In genomic region chr16:13999071-13999894, GRCh38 we compare ENCODE assay signal across 21 cellular contexts.
A peak's percentile ranks its signal among the peaks of the same experiment; 100 is the strongest.
DNase-seq lines count a peak whose midpoint lies in the region; ATAC-seq, FAIRE-seq and TF ChIP-seq lines count a peak whose summit lies in the region.
"Had no signal": no experiment of that assay in that cellular context is flagged by ENCODE, and none has a peak within 500 bp of the region (broad histone marks: within the 10 kb centered on the region; RNA-seq: fewer than 3 reads in every experiment).

No MANE protein-coding gene starts in this region.

- H3K4me3 ChIP-seq in SU-DHL-6 (ENCODE audit: insufficient read depth, low read length, poor library complexity, severe bottlenecking) (no peak overlapping the region), endothelial cell of umbilical vein (replicated peaks in 1 of 3; ENCODE audit: insufficient read depth in 1 of 3, low read depth in 1 of 3, low read length in 3 of 3) (no peak overlapping the region), skeletal muscle tissue (ENCODE audit: low read length in 3 of 3) (no peak overlapping the region)
- H3K4me3 ChIP-seq: mucosa of descending colon, suprapubic skin, vagina had no signal

- no peak for TF ChIP-seq CTCF in SU-DHL-6 (IDR thresholded peaks at IDR 0.05; ENCODE audit: insufficient read depth, low read length, poor library complexity, severe bottlenecking)
- no peak for TF ChIP-seq CTCF in endothelial cell of umbilical vein (IDR thresholded peaks at IDR 0.05; ENCODE audit: extremely low read depth in 1 of 2, insufficient read depth in 1 of 2, low read depth in 1 of 2, low read length in 2 of 2)

- H2AFZ ChIP-seq in SU-DHL-6 (ENCODE audit: low read depth, low read length, severe bottlenecking) (peak overlapping the region; percentile 62), endothelial cell of umbilical vein (ENCODE audit: low read depth, low read length) (no peak overlapping the region)

- H3K27ac Mint-ChIP-seq in activated T-cell treated with anti-CD3 and anti-CD28 coated beads, Interleukin-2, amount 50 U/mL, for 72 hours, result no peak overlapping the region
- H3K27ac Mint-ChIP-seq in immature natural killer cell, result no peak overlapping the region
- H3K27ac Mint-ChIP-seq: activated naive CD4-positive, alpha-beta T cell treated with anti-CD3 and anti-CD28 coated beads, Interleukin-2, amount 50 U/mL, for 24 hours had no signal

- no peaks in the 10 kb centered on the region for H3K9me3 ChIP-seq in SU-DHL-6 (ENCODE audit: insufficient read depth, low read length)
- no peaks in the 10 kb centered on the region for H3K9me3 ChIP-seq in endothelial cell of umbilical vein (replicated peaks; ENCODE audit: control insufficient read depth, insufficient read depth, low read length)
- H3K9me3 ChIP-seq in skeletal muscle tissue (ENCODE audit: control insufficient read depth in 3 of 3, low read length in 3 of 3), result no peaks in the 10 kb centered on the region
- H3K9me3 ChIP-seq: BE2C, mucosa of descending colon, suprapubic skin, vagina had no signal

- H3K4me2 ChIP-seq in SU-DHL-6 (ENCODE audit: low read depth, low read length, poor library complexity, severe bottlenecking) (no peak overlapping the region), endothelial cell of umbilical vein (ENCODE audit: insufficient read depth, low read length) (peak overlapping the region; percentile 27)
- H3K4me2 ChIP-seq: KMS-11 had no signal

- no peak overlapping the region for H3K27ac ChIP-seq in SU-DHL-6 (ENCODE audit: low read depth, low read length)
- H3K27ac ChIP-seq in endothelial cell of umbilical vein (ENCODE audit: insufficient read depth, low read depth, low read length), result no peak overlapping the region
- H3K27ac ChIP-seq in skeletal muscle tissue (ENCODE audit: low read depth, low read length), result peak overlapping the region; percentile 48
- H3K27ac ChIP-seq: KMS-11, suprapubic skin, vagina had no signal

- no peak for TF ChIP-seq POLR2A in endothelial cell of umbilical vein (IDR thresholded peaks at IDR 0.05; ENCODE audit: low read depth, low read length)

- H3K9me2 ChIP-seq in SU-DHL-6 (replicated peaks; ENCODE audit: insufficient read depth, low read length), result no peaks in the 10 kb centered on the region

- intact Hi-C loops in endothelial cell of umbilical vein (cut with micrococcal nuclease), result no loop called here

- no peaks in the 10 kb centered on the region for H3K9me1 ChIP-seq in endothelial cell of umbilical vein (replicated peaks; ENCODE audit: control insufficient read depth, extremely low read depth, insufficient read depth, low read length)

- no peaks in the 10 kb centered on the region for H3K79me2 ChIP-seq in SU-DHL-6 (ENCODE audit: insufficient read depth, low read length)
- H3K79me2 ChIP-seq in endothelial cell of umbilical vein (ENCODE audit: control insufficient read depth, insufficient read depth, low read length), result no peaks in the 10 kb centered on the region

- H3F3A ChIP-seq in SU-DHL-6 (ENCODE audit: insufficient read depth), result 0 out of 2 replicates have a peak, but pooled peaks cover 6% of the 10 kb centered on the region

- H3K36me3 ChIP-seq in SU-DHL-6 (ENCODE audit: low read length), result no peaks in the 10 kb centered on the region
- no peaks in the 10 kb centered on the region for H3K36me3 ChIP-seq in endothelial cell of umbilical vein (ENCODE audit: control insufficient read depth in 2 of 2, extremely low read depth in 1 of 2, insufficient read depth in 2 of 2, low read length in 2 of 2)
- no peaks in the 10 kb centered on the region for H3K36me3 ChIP-seq in skeletal muscle tissue (ENCODE audit: control insufficient read depth in 3 of 3, insufficient read depth in 3 of 3, low read length in 3 of 3)
- H3K36me3 ChIP-seq: BE2C, suprapubic skin, vagina had no signal

- no TSS peak for BruUV-seq in endothelial cell of umbilical vein (replicated peaks; lab: Mats Ljungman, UMichigan)

- H3K27me3 Mint-ChIP-seq in activated T-cell treated with anti-CD3 and anti-CD28 coated beads, Interleukin-2, amount 50 U/mL, for 72 hours (ENCODE audit: low read depth), result peaks cover 16% of the 10 kb centered on the region
- peaks cover 4 to 11% (median 8%) of the 10 kb centered on the region in 3 donors for H3K27me3 Mint-ChIP-seq in immature natural killer cell (ENCODE audit: low read depth in 3 of 3)

- dilution Hi-C loops in endothelial cell of umbilical vein (cut with MboI; ENCODE audit: extremely low pct_ligation_motif_present, low sequenced_read_pairs), result no loop called here

- no peaks in the 10 kb centered on the region for H3K36me3 Mint-ChIP-seq in activated T-cell treated with anti-CD3 and anti-CD28 coated beads, Interleukin-2, amount 50 U/mL, for 72 hours (ENCODE audit: insufficient read depth in 2 of 2)
- no peaks in the 10 kb centered on the region for H3K36me3 Mint-ChIP-seq in immature natural killer cell
- H3K36me3 Mint-ChIP-seq: activated naive CD4-positive, alpha-beta T cell treated with anti-CD3 and anti-CD28 coated beads, Interleukin-2, amount 50 U/mL, for 24 hours had no signal

- CTCF ChIA-PET in endothelial cell of umbilical vein (lab: Charles Lee), result interaction anchor here (0.6 to 1.2 kb wide), 4 partner anchors 10 to 356 kb away, joined by 3 to 4 read pairs (median 4); no protein-coding TSS in a partner anchor

- H3K4me1 ChIP-seq in endothelial cell of umbilical vein (ENCODE audit: control insufficient read depth, extremely low read depth, insufficient read depth, low read length) (peaks cover 13% of the 10 kb centered on the region), skeletal muscle tissue (ENCODE audit: control insufficient read depth in 3 of 3, insufficient read depth in 3 of 3, low read length in 3 of 3) (peaks cover 28 to 46% (median 36%) of the 10 kb centered on the region in 3 donors)

- POLR2A ChIA-PET in endothelial cell of umbilical vein (lab: Charles Lee), result no interaction called here

- FAIRE-seq in endothelial cell of umbilical vein (lab: Jason Lieb, UNC), result peak; percentile 90
- FAIRE-seq: astrocyte had no signal

- no peak overlapping the region for H3K4me3 Mint-ChIP-seq in activated T-cell treated with anti-CD3 and anti-CD28 coated beads, Interleukin-2, amount 50 U/mL, for 72 hours
- no peak overlapping the region for H3K4me3 Mint-ChIP-seq in immature natural killer cell
- H3K4me3 Mint-ChIP-seq: activated naive CD4-positive, alpha-beta T cell treated with anti-CD3 and anti-CD28 coated beads, Interleukin-2, amount 50 U/mL, for 24 hours had no signal

- no peak for DNase-seq in activated T-cell treated with anti-CD3 and anti-CD28 coated beads, Interleukin-2, amount 50 U/mL, for 72 hours
- DNase-seq in activated T-cell treated with anti-CD3 and anti-CD28 coated beads for 4 hours, result no peak
- DNase-seq in endothelial cell of umbilical vein (ENCODE audit: low read depth, low spot score), result peak; percentile 50
- DNase-seq in NCI-H524 (lab: John Stamatoyannopoulos, UW), result no peak
- no peak for DNase-seq in immature natural killer cell
- DNase-seq: 8988T; activated T-cell treated with anti-CD3 and anti-CD28 coated beads, Interleukin-2, amount 50 U/mL, for 48 hours; BE2C; Calu3; mucosa of descending colon; NCI-H187; NCI-H2227 treated with DMSO at 0.1 percent for 48 hours had no signal

- H3K27me3 ChIP-seq in SU-DHL-6 (ENCODE audit: low read length) (no peaks in the 10 kb centered on the region), endothelial cell of umbilical vein (ENCODE audit: control insufficient read depth in 2 of 2, insufficient read depth in 2 of 2, low read length in 2 of 2) (peaks cover 10 to 11% of the 10 kb centered on the region in 2 experiments), skeletal muscle tissue (ENCODE audit: control insufficient read depth in 3 of 3, insufficient read depth in 3 of 3, low read length in 3 of 3) (no peaks in the 10 kb centered on the region)
- H3K27me3 ChIP-seq: BE2C, suprapubic skin, vagina had no signal

- H3K9ac ChIP-seq in SU-DHL-6 (ENCODE audit: low read length) (no peak overlapping the region), endothelial cell of umbilical vein (replicated peaks; ENCODE audit: extremely low read depth, insufficient read depth, low read length) (no peak overlapping the region), skeletal muscle tissue (ENCODE audit: low read depth in 1 of 3, low read length in 3 of 3) (peak overlapping the region in 1 of 3 donors; percentile 66)
- H3K9ac ChIP-seq: KMS-11 had no signal

- H3K9me3 Mint-ChIP-seq in activated T-cell treated with anti-CD3 and anti-CD28 coated beads, Interleukin-2, amount 50 U/mL, for 72 hours, result peaks cover 0 to 2% of the 10 kb centered on the region in 2 donors
- no peaks in the 10 kb centered on the region for H3K9me3 Mint-ChIP-seq in immature natural killer cell
- H3K9me3 Mint-ChIP-seq: activated naive CD4-positive, alpha-beta T cell treated with anti-CD3 and anti-CD28 coated beads, Interleukin-2, amount 50 U/mL, for 24 hours had no signal

- peaks cover 35% of the 10 kb centered on the region for H3K4me1 Mint-ChIP-seq in activated T-cell treated with anti-CD3 and anti-CD28 coated beads, Interleukin-2, amount 50 U/mL, for 72 hours (ENCODE audit: low read depth)
- H3K4me1 Mint-ChIP-seq in immature natural killer cell, result no peaks in the 10 kb centered on the region

- peak; percentile 36 to 43 for ATAC-seq in activated T-cell treated with anti-CD3 and anti-CD28 coated beads, Interleukin-2, amount 50 U/mL, for 72 hours (replicated peaks in 1 of 2)
- ATAC-seq in GM18867 (IDR thresholded peaks at IDR 0.05; ENCODE audit: unreplicated experiment), result no peak
- ATAC-seq: activated CD4-positive, CD25-positive, alpha-beta regulatory T cell treated with anti-CD3 and anti-CD28 coated beads, Interleukin-2, amount 50 U/mL, for 24 hours; mucosa of descending colon had no signal

- no peaks in the 10 kb centered on the region for H4K20me1 ChIP-seq in SU-DHL-6 (ENCODE audit: low read depth, low read length)
- H4K20me1 ChIP-seq in endothelial cell of umbilical vein (replicated peaks; ENCODE audit: control insufficient read depth, extremely low read depth, insufficient read depth, low read length), result no peaks in the 10 kb centered on the region

TF ChIP-seq in endothelial cell of umbilical vein, 7 proteins besides CTCF, POLR2A, EP300 and RAD21:
- TF ChIP-seq EZH2 (IDR thresholded peaks at IDR 0.05; ENCODE audit: borderline replicate concordance, low read depth, low read length, severe bottlenecking) (no peak), FOS (IDR thresholded peaks at IDR 0.05; ENCODE audit: borderline replicate concordance, insufficient read depth, low read length) (no peak), JUN (IDR thresholded peaks at IDR 0.05; ENCODE audit: borderline replicate concordance, insufficient read depth, insufficient read length, low read depth) (no peak), POLR2AphosphoS5 (IDR thresholded peaks at IDR 0.05; ENCODE audit: insufficient read depth, low read depth, low read length) (no peak), MAX (IDR thresholded peaks at IDR 0.05; ENCODE audit: insufficient read depth, insufficient read length) (no peak), GATA2 (IDR thresholded peaks at IDR 0.05; ENCODE audit: insufficient read depth, insufficient read length, low read depth, low read length) (no peak), MYC (IDR thresholded peaks at IDR 0.05; ENCODE audit: low read depth, low read length) (no peak)
